In the genomic region with DNA sequence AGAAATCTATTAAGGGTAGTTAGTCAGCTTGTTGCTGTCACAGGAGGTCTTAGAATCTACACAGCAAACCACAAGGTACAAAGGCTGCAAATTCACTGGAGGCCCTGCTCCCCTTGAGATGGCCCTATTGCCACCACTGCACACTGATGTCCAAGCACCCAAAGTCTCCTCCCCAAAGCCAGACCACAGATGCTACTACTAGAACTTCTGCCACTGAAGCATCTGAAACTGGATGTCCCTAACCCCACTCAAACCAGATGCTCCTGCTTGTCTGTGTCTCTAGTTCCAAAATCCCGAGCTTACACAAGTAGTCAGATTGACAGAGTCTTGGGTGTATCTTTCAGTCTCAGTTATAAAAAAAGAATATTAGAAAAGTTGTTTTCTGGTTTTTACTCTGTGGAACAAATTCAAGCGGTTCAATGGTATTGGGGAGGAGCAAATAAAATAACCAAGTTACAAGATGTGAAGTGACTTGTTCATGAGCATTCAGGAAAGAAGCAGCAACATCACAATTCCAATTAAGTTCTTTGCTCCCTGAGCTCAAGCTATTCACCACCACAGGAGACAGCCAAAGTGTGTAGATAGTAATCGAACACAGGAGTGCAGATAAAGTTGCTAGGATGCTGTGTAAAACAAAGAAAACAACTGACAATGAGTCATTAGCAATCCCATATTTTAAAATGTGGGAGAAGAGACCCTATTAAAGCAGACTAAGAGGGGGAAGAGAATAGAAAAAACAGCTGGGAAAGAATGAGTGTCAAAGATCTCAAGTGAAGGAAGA, we compare ENCODE assay signal across 36 cellular contexts.
"Had no signal": no experiment of that assay in that cellular context is flagged by ENCODE, and none has a peak within 500 bp of the region (broad histone marks: within the 10 kb centered on the region; RNA-seq: fewer than 3 reads in every experiment).

No MANE protein-coding gene starts in this region.

- H3K27me3 Mint-ChIP-seq: activated CD4-positive, alpha-beta memory T cell treated with anti-CD3 and anti-CD28 coated beads for 36 hours; activated CD4-positive, alpha-beta T cell treated with anti-CD3 and anti-CD28 coated beads for 36 hours; activated CD4-positive, alpha-beta T cell treated with anti-CD3 and anti-CD28 coated beads, Interleukin-2, amount 10 ng/mL, durations not matched to agents 24 days and 14 days; activated CD8-positive, alpha-beta memory T cell treated with anti-CD3 and anti-CD28 coated beads, Interleukin-2, amount 10 ng/mL, durations not matched to agents 7 days and 5 days; activated naive CD8-positive, alpha-beta T cell; activated T-cell treated with anti-CD3 and anti-CD28 coated beads, Interleukin-2, amount 50 U/mL, for 24 hours; activated T-helper 17 cell treated with anti-CD3 and anti-CD28 coated beads, Interleukin-2, amount 50 U/mL, for 72 hours; brain; central memory CD8-positive, alpha-beta T cell; effector memory CD8-positive, alpha-beta T cell; T-cell had no signal

- H3K27ac Mint-ChIP-seq: activated CD4-positive, alpha-beta memory T cell treated with anti-CD3 and anti-CD28 coated beads for 36 hours; activated CD4-positive, alpha-beta T cell treated with anti-CD3 and anti-CD28 coated beads for 36 hours; activated CD4-positive, alpha-beta T cell treated with anti-CD3 and anti-CD28 coated beads, Interleukin-2, amount 10 ng/mL, durations not matched to agents 24 days and 14 days; activated CD8-positive, alpha-beta memory T cell treated with anti-CD3 and anti-CD28 coated beads, Interleukin-2, amount 10 ng/mL, durations not matched to agents 7 days and 5 days; activated CD8-positive, alpha-beta T cell treated with anti-CD3 and anti-CD28 coated beads, Interleukin-2, amount 10 ng/mL, durations not matched to agents 7 days and 5 days; activated naive CD8-positive, alpha-beta T cell; activated T-cell treated with anti-CD3 and anti-CD28 coated beads, Interleukin-2, amount 50 U/mL, for 24 hours; activated T-helper 17 cell treated with anti-CD3 and anti-CD28 coated beads, Interleukin-2, amount 50 U/mL, for 72 hours; brain; effector memory CD8-positive, alpha-beta T cell; T-cell; T-helper 1 cell treated with Interleukin-12 subunit alpha and Interleukin-12 subunit beta and Interleukin-4 antibody, amounts not matched to agents 30 μg/mL and 1 μg/mL, for 36 hours; T-helper 2 cell treated with Interferon-gamma antibody and Interleukin-4, amounts not matched to agents 5 μg/mL and 100 μg/mL, for 36 hours had no signal

- DNase-seq: activated CD4-positive, alpha-beta memory T cell treated with anti-CD3 and anti-CD28 coated beads for 36 hours; activated CD4-positive, alpha-beta T cell treated with anti-CD3 and anti-CD28 coated beads for 36 hours; activated CD4-positive, alpha-beta T cell treated with anti-CD3 and anti-CD28 coated beads, Interleukin-2, amount 10 ng/mL, durations not matched to agents 24 days and 14 days; activated CD4-positive, CD25-positive, alpha-beta regulatory T cell; activated CD4-positive, CD25-positive, alpha-beta regulatory T cell treated with anti-CD3 and anti-CD28 coated beads, Interleukin-2, amount 50 U/mL, for 72 hours; activated CD8-positive, alpha-beta memory T cell treated with anti-CD3 and anti-CD28 coated beads, Interleukin-2, amount 10 ng/mL, durations not matched to agents 7 days and 5 days; activated CD8-positive, alpha-beta memory T cell treated with anti-CD3 and anti-CD28 coated beads, Interleukin-2, amount 50 U/mL, for 4 hours; activated CD8-positive, alpha-beta T cell treated with anti-CD3 and anti-CD28 coated beads, Interleukin-2, amount 10 ng/mL, durations not matched to agents 7 days and 5 days; activated effector memory CD4-positive, alpha-beta T cell treated with Interleukin-2 at 50 U/mL for 16 hours; activated gamma-delta T cell treated with Interleukin-2 at 50 U/mL for 16 hours; activated naive CD4-positive, alpha-beta T cell treated with anti-CD3 and anti-CD28 coated beads, Interleukin-2, amount 50 U/mL, for 16 hours; activated naive CD4-positive, alpha-beta T cell treated with Interleukin-2 at 50 U/mL for 16 hours; activated T-cell treated with anti-CD3 and anti-CD28 coated beads for 4 hours; activated T-cell treated with anti-CD3 and anti-CD28 coated beads, Interleukin-2, amount 50 U/mL, for 24 hours; amniotic stem cell; aorta; cortex of kidney; dermis blood vessel endothelial cell; effector CD4-positive, alpha-beta T cell; effector memory CD8-positive, alpha-beta T cell; erythroblast; foreskin keratinocyte; gastrocnemius medialis; glutamatergic neuron; heart left ventricle; T-cell; T1000 had no signal

- ATAC-seq: activated CD4-positive, alpha-beta T cell treated with anti-CD3 and anti-CD28 coated beads for 36 hours; activated CD8-positive, alpha-beta memory T cell treated with anti-CD3 and anti-CD28 coated beads, Interleukin-2, amount 10 ng/mL, durations not matched to agents 7 days and 5 days; activated CD8-positive, alpha-beta T cell treated with anti-CD3 and anti-CD28 coated beads, Interleukin-2, amount 10 ng/mL, durations not matched to agents 7 days and 5 days; activated T-helper 17 cell treated with anti-CD3 and anti-CD28 coated beads, Interleukin-2, amount 50 U/mL, for 72 hours; effector memory CD8-positive, alpha-beta T cell; foreskin keratinocyte; gastrocnemius medialis; heart left ventricle; T-cell had no signal

- H3K9me3 Mint-ChIP-seq: activated CD4-positive, alpha-beta T cell treated with anti-CD3 and anti-CD28 coated beads, Interleukin-2, amount 10 ng/mL, durations not matched to agents 24 days and 14 days; brain; T-helper 1 cell treated with Interleukin-12 subunit alpha and Interleukin-12 subunit beta and Interleukin-4 antibody, amounts not matched to agents 30 μg/mL and 1 μg/mL, for 36 hours; T-helper 2 cell treated with Interferon-gamma antibody and Interleukin-4, amounts not matched to agents 5 μg/mL and 100 μg/mL, for 36 hours had no signal

- H3K4me3 Mint-ChIP-seq: activated CD4-positive, alpha-beta memory T cell treated with anti-CD3 and anti-CD28 coated beads for 36 hours; activated CD4-positive, alpha-beta T cell treated with anti-CD3 and anti-CD28 coated beads for 36 hours; activated CD4-positive, alpha-beta T cell treated with anti-CD3 and anti-CD28 coated beads, Interleukin-2, amount 10 ng/mL, durations not matched to agents 24 days and 14 days; activated CD8-positive, alpha-beta memory T cell treated with anti-CD3 and anti-CD28 coated beads, Interleukin-2, amount 10 ng/mL, durations not matched to agents 7 days and 5 days; activated CD8-positive, alpha-beta T cell treated with anti-CD3 and anti-CD28 coated beads, Interleukin-2, amount 10 ng/mL, durations not matched to agents 7 days and 5 days; activated naive CD8-positive, alpha-beta T cell; activated T-cell treated with anti-CD3 and anti-CD28 coated beads, Interleukin-2, amount 50 U/mL, for 24 hours; activated T-helper 17 cell treated with anti-CD3 and anti-CD28 coated beads, Interleukin-2, amount 50 U/mL, for 72 hours; brain; central memory CD8-positive, alpha-beta T cell; effector memory CD8-positive, alpha-beta T cell; T-cell; T-helper 1 cell treated with Interleukin-12 subunit alpha and Interleukin-12 subunit beta and Interleukin-4 antibody, amounts not matched to agents 30 μg/mL and 1 μg/mL, for 36 hours; T-helper 2 cell treated with Interferon-gamma antibody and Interleukin-4, amounts not matched to agents 5 μg/mL and 100 μg/mL, for 36 hours had no signal

- FAIRE-seq: bronchial epithelial cell, colon had no signal

- H3K36me3 Mint-ChIP-seq: activated CD4-positive, alpha-beta memory T cell treated with anti-CD3 and anti-CD28 coated beads for 36 hours; activated CD8-positive, alpha-beta memory T cell treated with anti-CD3 and anti-CD28 coated beads, Interleukin-2, amount 10 ng/mL, durations not matched to agents 7 days and 5 days; activated naive CD8-positive, alpha-beta T cell; brain; T-cell had no signal

- H3K4me1 Mint-ChIP-seq: activated CD4-positive, alpha-beta T cell treated with anti-CD3 and anti-CD28 coated beads for 36 hours; activated CD4-positive, alpha-beta T cell treated with anti-CD3 and anti-CD28 coated beads, Interleukin-2, amount 10 ng/mL, durations not matched to agents 24 days and 14 days; activated CD8-positive, alpha-beta memory T cell treated with anti-CD3 and anti-CD28 coated beads, Interleukin-2, amount 10 ng/mL, durations not matched to agents 7 days and 5 days; activated T-helper 17 cell treated with anti-CD3 and anti-CD28 coated beads, Interleukin-2, amount 50 U/mL, for 72 hours; central memory CD8-positive, alpha-beta T cell; T-cell had no signal

- H3K27me3 ChIP-seq: esophagus muscularis mucosa, foreskin keratinocyte, gastrocnemius medialis, heart left ventricle had no signal

- H3K4me3 ChIP-seq: esophagus muscularis mucosa, gastrocnemius medialis, heart left ventricle had no signal

- H3K4me1 ChIP-seq: foreskin keratinocyte, gastrocnemius medialis had no signal

- H3K9me3 ChIP-seq: esophagus muscularis mucosa, gastrocnemius medialis, heart left ventricle had no signal

- H3K36me3 ChIP-seq: esophagus muscularis mucosa, gastrocnemius medialis, heart left ventricle had no signal

- H3K27ac ChIP-seq: esophagus muscularis mucosa, foreskin keratinocyte, gastrocnemius medialis, heart left ventricle had no signal
